ENCODE assay signal across 14 cellular contexts in the genomic region with DNA sequence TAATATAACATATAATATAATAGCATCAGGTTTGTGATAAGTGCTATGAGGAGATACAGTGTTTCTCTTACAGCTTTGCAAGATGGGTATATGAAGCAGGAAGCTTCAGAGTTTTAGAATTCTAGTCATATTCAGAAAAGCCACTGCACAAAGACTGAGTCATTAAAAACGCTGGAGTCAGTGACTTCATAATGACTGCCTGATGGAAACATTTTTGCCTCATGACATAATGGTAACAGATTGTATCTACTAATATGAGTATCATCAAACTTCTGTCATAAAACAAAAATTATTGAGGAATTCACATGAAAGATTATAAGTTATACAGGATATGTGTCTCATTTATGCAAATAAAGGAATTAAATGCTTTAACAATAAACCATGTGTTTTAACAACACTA. TPM values are rescaled to one million over a fixed set of nuclear protein-coding genes. Genes with fewer than 3 reads are reported as not detected.
DNase-seq lines count a peak whose midpoint lies in the region; ATAC-seq and TF ChIP-seq lines count a peak whose summit lies in the region.
"Had no signal": no experiment of that assay in that cellular context is flagged by ENCODE, and none has a peak within 500 bp of the region (broad histone marks: within the 10 kb centered on the region; RNA-seq: fewer than 3 reads in every experiment).

No MANE protein-coding gene starts in this region.

- in situ Hi-C loops in astrocyte of the spinal cord (cut with HindIII; ENCODE audit: low sequenced_read_pairs), result no loop called here

- H3K27me3 Mint-ChIP-seq in activated naive CD8-positive, alpha-beta T cell treated with anti-CD3 and anti-CD28 coated beads for 36 hours, result no peaks in the 10 kb centered on the region
- H3K27me3 Mint-ChIP-seq: CD4-positive, CD25-positive, alpha-beta regulatory T cell had no signal

- no peaks in the 10 kb centered on the region for H3K9me3 Mint-ChIP-seq in activated naive CD8-positive, alpha-beta T cell treated with anti-CD3 and anti-CD28 coated beads for 36 hours
- H3K9me3 Mint-ChIP-seq: T-helper 2 cell treated with Interferon-gamma antibody and Interleukin-4, amounts not matched to agents 5 μg/mL and 100 μg/mL, for 36 hours had no signal

- H3K27ac Mint-ChIP-seq in activated naive CD8-positive, alpha-beta T cell treated with anti-CD3 and anti-CD28 coated beads for 36 hours, result no peak overlapping the region
- H3K27ac Mint-ChIP-seq: CD4-positive, CD25-positive, alpha-beta regulatory T cell; T-helper 2 cell treated with Interferon-gamma antibody and Interleukin-4, amounts not matched to agents 5 μg/mL and 100 μg/mL, for 36 hours had no signal

- DNase-seq in AG20443 (ENCODE audit: low spot score) (peak; percentile 11), astrocyte of the spinal cord (ENCODE audit: low read depth, low spot score) (peak; percentile 83), kidney tubule cell (ENCODE audit: low spot score) (peak; percentile 83), NCI-H2081 treated with DMSO at 0.1 percent for 48 hours (lab: John Stamatoyannopoulos, UW) (no peak)
- no peak for DNase-seq in activated CD4-positive, alpha-beta T cell treated with anti-CD3 and anti-CD28 coated beads, Interleukin-2, amount 50 U/mL, for 1 hour
- no peak for DNase-seq in activated naive CD8-positive, alpha-beta T cell treated with anti-CD3 and anti-CD28 coated beads for 36 hours
- DNase-seq: activated CD4-positive, alpha-beta T cell treated with anti-CD3 and anti-CD28 coated beads, Interleukin-2, amount 50 U/mL, for 4 hours; activated effector memory CD4-positive, alpha-beta T cell treated with anti-CD3 and anti-CD28 coated beads, Interleukin-2, amount 50 U/mL, for 16 hours; CD4-positive, CD25-positive, alpha-beta regulatory T cell; MG63 had no signal

- ATAC-seq in HG02884 (IDR thresholded peaks at IDR 0.05; ENCODE audit: unreplicated experiment), result no peak

- H3K4me3 Mint-ChIP-seq in activated naive CD8-positive, alpha-beta T cell treated with anti-CD3 and anti-CD28 coated beads for 36 hours, result no peak overlapping the region
- H3K4me3 Mint-ChIP-seq: CD4-positive, CD25-positive, alpha-beta regulatory T cell; T-helper 2 cell treated with Interferon-gamma antibody and Interleukin-4, amounts not matched to agents 5 μg/mL and 100 μg/mL, for 36 hours had no signal

- H3K36me3 Mint-ChIP-seq in activated naive CD8-positive, alpha-beta T cell treated with anti-CD3 and anti-CD28 coated beads for 36 hours, result no peaks in the 10 kb centered on the region
- H3K36me3 Mint-ChIP-seq: CD4-positive, CD25-positive, alpha-beta regulatory T cell had no signal

- 0 out of 2 replicates have a peak, but pooled peaks have one; percentile 29 for TF ChIP-seq EP300 in Ishikawa (IDR thresholded peaks at IDR 0.05; ENCODE audit: borderline replicate concordance)

- no peak for TF ChIP-seq CTCF in astrocyte of the spinal cord (IDR thresholded peaks at IDR 0.05; ENCODE audit: low read depth, low read length)

- no peak overlapping the region for H3K4me3 ChIP-seq in astrocyte of the spinal cord (ENCODE audit: low read depth, low read length)
- H3K4me3 ChIP-seq: MG63, right atrium auricular region had no signal

- TF ChIP-seq RAD21 in Ishikawa (IDR thresholded peaks at IDR 0.05; ENCODE audit: low read depth), result no peak

- no peaks in the 10 kb centered on the region for H3K4me1 Mint-ChIP-seq in activated naive CD8-positive, alpha-beta T cell treated with anti-CD3 and anti-CD28 coated beads for 36 hours
- H3K4me1 Mint-ChIP-seq: CD4-positive, CD25-positive, alpha-beta regulatory T cell had no signal

TF ChIP-seq in Ishikawa, 13 proteins besides CTCF, POLR2A, EP300 and RAD21:
- TF ChIP-seq NFIC (IDR thresholded peaks at IDR 0.05) (no peak), FOXM1 (IDR thresholded peaks at IDR 0.05; ENCODE audit: borderline replicate concordance, low read depth) (0 out of 2 replicates have a peak, but pooled peaks have one; percentile 29), TEAD4 (IDR thresholded peaks at IDR 0.05) (peak; percentile 48; the same call in 1 of the 2 replicates)

RNA-seq across cellular contexts. Expression of gene EPHA5, which starts 46.8 kb away (rescaled TPM):
- not detected for total RNA-seq in activated naive CD8-positive, alpha-beta T cell treated with anti-CD3 and anti-CD28 coated beads for 36 hours
- total RNA-seq: CD4-positive, CD25-positive, alpha-beta regulatory T cell had no signal

Comparison
In these comparisons a context has a peak if more than half of its experiments do, and no peak if none do; other contexts are left out.
1. DNase-seq: peak in AG20443 (single experiment), astrocyte of the spinal cord (single experiment) and kidney tubule cell (single experiment); none in activated CD4-positive, alpha-beta T cell treated with anti-CD3 and anti-CD28 coated beads, Interleukin-2, amount 50 U/mL, for 1 hour (single experiment), NCI-H2081 treated with DMSO at 0.1 percent for 48 hours (single experiment) and activated naive CD8-positive, alpha-beta T cell treated with anti-CD3 and anti-CD28 coated beads for 36 hours (single experiment).